Comparison of ENCODE assay signal across 17 cellular contexts in genomic region chr1:33379631-33380354, GRCh38. TPM values are rescaled to one million over a fixed set of nuclear protein-coding genes. Genes with fewer than 3 reads are reported as not detected.
DNase-seq lines count a peak whose midpoint lies in the region; ATAC-seq and TF ChIP-seq lines count a peak whose summit lies in the region.
"Had no signal": no experiment of that assay in that cellular context is flagged by ENCODE, and none has a peak within 500 bp of the region (broad histone marks: within the 10 kb centered on the region; RNA-seq: fewer than 3 reads in every experiment).

No MANE protein-coding gene starts in this region.

- no peak for ATAC-seq in activated T-helper 17 cell treated with anti-CD3 and anti-CD28 coated beads, Interleukin-2, amount 50 U/mL, for 72 hours (replicated peaks)
- ATAC-seq in GM18511 (IDR thresholded peaks at IDR 0.05; ENCODE audit: unreplicated experiment): no peak
- ATAC-seq in mucosa of descending colon: no peak

- H3K36me3 Mint-ChIP-seq in activated T-helper 17 cell treated with anti-CD3 and anti-CD28 coated beads, Interleukin-2, amount 50 U/mL, for 72 hours (ENCODE audit: low read depth): no peaks in the 10 kb centered on the region
- H3K36me3 Mint-ChIP-seq in immature natural killer cell: no peaks in the 10 kb centered on the region
- H3K36me3 Mint-ChIP-seq: activated naive CD8-positive, alpha-beta T cell treated with anti-CD3 and anti-CD28 coated beads, Interleukin-2, amount 10 ng/mL, durations not matched to agents 7 days and 5 days; naive B cell had no signal

- DNase-seq in NCI-H1694 treated with DMSO at 0.1 percent for 48 hours (lab: John Stamatoyannopoulos, UW) (peak; percentile 65), NCI-H1694 (lab: John Stamatoyannopoulos, UW) (no peak), islet precursor cell (peak; percentile 51), immature natural killer cell (no peak), mucosa of descending colon (no peak)
- DNase-seq: activated naive CD8-positive, alpha-beta T cell treated with anti-CD3 and anti-CD28 coated beads, Interleukin-2, amount 10 ng/mL, durations not matched to agents 7 days and 5 days; COR-L47; KG1; naive B cell; tibial artery had no signal

- no peak overlapping the region for H3K4me3 ChIP-seq in mucosa of descending colon
- H3K4me3 ChIP-seq: coronary artery, tibial artery had no signal

- H3K27ac Mint-ChIP-seq in activated T-helper 17 cell treated with anti-CD3 and anti-CD28 coated beads, Interleukin-2, amount 50 U/mL, for 72 hours: peak overlapping the region; percentile 24
- no peak overlapping the region for H3K27ac Mint-ChIP-seq in immature natural killer cell
- H3K27ac Mint-ChIP-seq: activated naive CD8-positive, alpha-beta T cell treated with anti-CD3 and anti-CD28 coated beads, Interleukin-2, amount 10 ng/mL, durations not matched to agents 7 days and 5 days had no signal

- H3K27me3 Mint-ChIP-seq in activated T-helper 17 cell treated with anti-CD3 and anti-CD28 coated beads, Interleukin-2, amount 50 U/mL, for 72 hours: peaks cover 13% of the 10 kb centered on the region
- peaks cover 7 to 8% (median 8%) of the 10 kb centered on the region in 3 donors for H3K27me3 Mint-ChIP-seq in immature natural killer cell (ENCODE audit: low read depth in 3 of 3)

- no peaks in the 10 kb centered on the region for H3K36me3 ChIP-seq in mucosa of descending colon (ENCODE audit: low read depth)

- no peak overlapping the region for H3K4me3 Mint-ChIP-seq in activated T-helper 17 cell treated with anti-CD3 and anti-CD28 coated beads, Interleukin-2, amount 50 U/mL, for 72 hours
- H3K4me3 Mint-ChIP-seq in immature natural killer cell: no peak overlapping the region
- H3K4me3 Mint-ChIP-seq: naive B cell had no signal

- peaks cover 17% of the 10 kb centered on the region for H3K4me1 Mint-ChIP-seq in activated T-helper 17 cell treated with anti-CD3 and anti-CD28 coated beads, Interleukin-2, amount 50 U/mL, for 72 hours
- H3K4me1 Mint-ChIP-seq in immature natural killer cell: peaks cover 1 to 11% of the 10 kb centered on the region in 2 donors

- no peaks in the 10 kb centered on the region for H3K4me1 ChIP-seq in mucosa of descending colon (ENCODE audit: low read depth)

- no peaks in the 10 kb centered on the region for H3K9me3 ChIP-seq in mucosa of descending colon
- H3K9me3 ChIP-seq: tibial artery had no signal

- TF ChIP-seq CTCF in mucosa of descending colon (IDR thresholded peaks at IDR 0.05): no peak

- no peaks in the 10 kb centered on the region for H3K9me3 Mint-ChIP-seq in activated T-helper 17 cell treated with anti-CD3 and anti-CD28 coated beads, Interleukin-2, amount 50 U/mL, for 72 hours
- no peaks in the 10 kb centered on the region for H3K9me3 Mint-ChIP-seq in immature natural killer cell
- H3K9me3 Mint-ChIP-seq: activated naive CD8-positive, alpha-beta T cell treated with anti-CD3 and anti-CD28 coated beads, Interleukin-2, amount 10 ng/mL, durations not matched to agents 7 days and 5 days; naive B cell had no signal

- peak overlapping the region; percentile 66 for H3K27ac ChIP-seq in temporal lobe (ENCODE audit: low read depth, low read length)
- H3K27ac ChIP-seq: coronary artery, RWPE1, tibial artery had no signal

- intact Hi-C loops in mucosa of descending colon (cut with DNase I, micrococcal nuclease): loop anchor here in 1 of 2 donors (10.0 kb wide), 1 partner anchor 85 kb away; no protein-coding TSS in a partner anchor

RNA-seq across cellular contexts. Expression of gene PHC2, which starts 51.1 kb away (rescaled TPM):
- total RNA-seq in activated T-helper 17 cell treated with anti-CD3 and anti-CD28 coated beads, Interleukin-2, amount 50 U/mL, for 72 hours: 10 to 100 TPM; 21.4 to 27.3 TPM
- total RNA-seq in temporal lobe: 40.3 TPM
- polyA plus RNA-seq in immature natural killer cell: 10 to 100 TPM; 16.1 to 28.7 (median 27.4) TPM
- 10 to 100 TPM; 49.5 to 99.0 (median 60.5) TPM for total RNA-seq in mucosa of descending colon

RNA-seq across cellular contexts. Expression of gene A3GALT2, which starts 58.9 kb away (rescaled TPM):
- not detected for total RNA-seq in activated T-helper 17 cell treated with anti-CD3 and anti-CD28 coated beads, Interleukin-2, amount 50 U/mL, for 72 hours
- not detected for total RNA-seq in temporal lobe
- polyA plus RNA-seq in immature natural killer cell: not detected
- total RNA-seq in mucosa of descending colon: not detected
- total RNA-seq: fibroblast of lung, skeletal muscle tissue had no signal
- polyA plus RNA-seq: fibroblast of lung had no signal

Comparison
In these comparisons a context has a peak if more than half of its experiments do, and no peak if none do; other contexts are left out.
1. DNase-seq: peak in NCI-H1694 treated with DMSO at 0.1 percent for 48 hours (single experiment) and islet precursor cell (single experiment); none in NCI-H1694 (single experiment), immature natural killer cell (0 of 3) and mucosa of descending colon (0 of 3).